8 cellular contexts compared by ENCODE assay signal in genomic region chr7:36986429-36987362, GRCh38.
DNase-seq lines count a peak whose midpoint lies in the region; ATAC-seq and TF ChIP-seq lines count a peak whose summit lies in the region.

No MANE protein-coding gene starts in this region.

- H3K23ac ChIP-seq in trophoblast cell (ENCODE audit: low read length) = no peak overlapping the region

- H3K27ac ChIP-seq in HUES48 (ENCODE audit: low read depth, low read length) (peak overlapping the region; percentile 52), RWPE2 (ENCODE audit: poor library complexity, severe bottlenecking) (no peak overlapping the region), trophoblast cell (ENCODE audit: low read depth, low read length) (no peak overlapping the region), aorta (ENCODE audit: low read depth in 1 of 2, low read length in 2 of 2) (no peak overlapping the region)

- no peak overlapping the region for H2AFZ ChIP-seq in trophoblast cell (ENCODE audit: insufficient read depth, low read length, poor library complexity)

- no peak overlapping the region for H3K14ac ChIP-seq in trophoblast cell (ENCODE audit: low read length)

- WGBS in trophoblast cell (ENCODE audit: extremely low coverage, insufficient coverage, insufficient read length) = no CpG with 5 or more reads among the region's 14 CpGs
- WGBS in aorta, 2 donors = 28 to 29% methylated on average over 14 of the region's 14 CpGs

- H3K4me3 ChIP-seq in HUES48 (ENCODE audit: low read depth, low read length) = peak overlapping the region; percentile 41
- no peak overlapping the region for H3K4me3 ChIP-seq in RWPE2 (ENCODE audit: severe bottlenecking)
- H3K4me3 ChIP-seq in trophoblast cell (ENCODE audit: low read depth, low read length) = no peak overlapping the region
- H3K4me3 ChIP-seq in aorta (ENCODE audit: low read length in 2 of 2) = no peak overlapping the region

- H3K27me3 Mint-ChIP-seq in activated naive CD4-positive, alpha-beta T cell treated with anti-CD3 and anti-CD28 coated beads, Interleukin-2, amount 10 ng/mL, durations not matched to agents 7 days and 5 days = no peaks in the 10 kb centered on the region
- H3K27me3 Mint-ChIP-seq in glutamatergic neuron (ENCODE audit: unreplicated experiment) = no peaks in the 10 kb centered on the region

- H2BK5ac ChIP-seq in trophoblast cell (ENCODE audit: low read depth, low read length, poor library complexity) = no peak overlapping the region

- peaks cover 10% of the 10 kb centered on the region for H3K4me1 ChIP-seq in HUES48 (ENCODE audit: control insufficient read depth, insufficient read depth, low read length)
- no peaks in the 10 kb centered on the region for H3K4me1 ChIP-seq in RWPE2 (ENCODE audit: insufficient read depth, poor library complexity, severe bottlenecking)
- no peaks in the 10 kb centered on the region for H3K4me1 ChIP-seq in trophoblast cell (ENCODE audit: control insufficient read depth in 1 of 2, insufficient read depth in 2 of 2, low read length in 2 of 2)
- H3K4me1 ChIP-seq in aorta (ENCODE audit: control insufficient read depth in 1 of 2, insufficient read depth in 2 of 2, low read length in 2 of 2) = no peaks in the 10 kb centered on the region

- H3K79me1 ChIP-seq in trophoblast cell (ENCODE audit: low read length) = no peaks in the 10 kb centered on the region

- no peak overlapping the region for H4K12ac ChIP-seq in trophoblast cell (ENCODE audit: low read depth, low read length)

- H3K27me3 ChIP-seq in HUES48 (ENCODE audit: control insufficient read depth, insufficient read depth, low read length) = no peaks in the 10 kb centered on the region
- peaks cover 3% of the 10 kb centered on the region for H3K27me3 ChIP-seq in RWPE2 (ENCODE audit: insufficient read depth, poor library complexity, severe bottlenecking)
- H3K27me3 ChIP-seq in trophoblast cell (ENCODE audit: insufficient read depth, low read length) = no peaks in the 10 kb centered on the region
- H3K27me3 ChIP-seq in aorta (ENCODE audit: control insufficient read depth in 1 of 2, insufficient read depth in 2 of 2, low read length in 1 of 2) = peaks cover 0 to 2% of the 10 kb centered on the region in 2 donors

- H2BK120ac ChIP-seq in trophoblast cell (ENCODE audit: insufficient read depth, low read length, poor library complexity) = no peak overlapping the region

- no peak overlapping the region for H2BK12ac ChIP-seq in trophoblast cell (ENCODE audit: low read length)

- intact Hi-C loops in aorta (cut with DNase I) = loop anchor here (1.0 to 10.0 kb wide), 3 partner anchors 48 to 211 kb away; no protein-coding TSS in a partner anchor

- H3K79me2 ChIP-seq in trophoblast cell (ENCODE audit: control insufficient read depth, insufficient read depth, low read length, poor library complexity) = no peaks in the 10 kb centered on the region

- H3K4me2 ChIP-seq in trophoblast cell (ENCODE audit: low read length) = no peak overlapping the region

- H3K9me3 ChIP-seq in HUES48 (ENCODE audit: control insufficient read depth, insufficient read depth, low read length) (no peaks in the 10 kb centered on the region), RWPE2 (ENCODE audit: severe bottlenecking) (no peaks in the 10 kb centered on the region), trophoblast cell (ENCODE audit: insufficient read depth, low read depth, low read length) (no peaks in the 10 kb centered on the region), aorta (ENCODE audit: control insufficient read depth, low read length) (no peaks in the 10 kb centered on the region)

- peaks cover 7% of the 10 kb centered on the region for H3K4me1 Mint-ChIP-seq in activated naive CD4-positive, alpha-beta T cell treated with anti-CD3 and anti-CD28 coated beads, Interleukin-2, amount 10 ng/mL, durations not matched to agents 7 days and 5 days
- H3K4me1 Mint-ChIP-seq in glutamatergic neuron (ENCODE audit: low read depth, unreplicated experiment) = peaks cover 40% of the 10 kb centered on the region

- H3K9me3 Mint-ChIP-seq in activated naive CD4-positive, alpha-beta T cell treated with anti-CD3 and anti-CD28 coated beads, Interleukin-2, amount 10 ng/mL, durations not matched to agents 7 days and 5 days = peaks cover 2% of the 10 kb centered on the region
- peaks cover 2% of the 10 kb centered on the region for H3K9me3 Mint-ChIP-seq in glutamatergic neuron (ENCODE audit: unreplicated experiment)

- H4K91ac ChIP-seq in trophoblast cell (ENCODE audit: low read depth, low read length) = no peak overlapping the region

- H3K9ac ChIP-seq in HUES48 (ENCODE audit: low read depth, low read length) (no peak overlapping the region), trophoblast cell (ENCODE audit: low read length) (no peak overlapping the region)

- no peak overlapping the region for H2AK5ac ChIP-seq in trophoblast cell (ENCODE audit: low read length)

- no peak overlapping the region for H4K8ac ChIP-seq in trophoblast cell (ENCODE audit: low read depth, low read length)

- no peak overlapping the region for H3K4ac ChIP-seq in trophoblast cell (ENCODE audit: low read depth, low read length)

- H3K36me3 ChIP-seq in HUES48 (ENCODE audit: control insufficient read depth, insufficient read depth, low read length) = no peaks in the 10 kb centered on the region
- H3K36me3 ChIP-seq in RWPE2 (ENCODE audit: low read depth) = no peaks in the 10 kb centered on the region
- H3K36me3 ChIP-seq in trophoblast cell (ENCODE audit: control insufficient read depth in 1 of 2, insufficient read depth in 2 of 2, low read length in 2 of 2) = no peaks in the 10 kb centered on the region
- no peaks in the 10 kb centered on the region for H3K36me3 ChIP-seq in aorta (ENCODE audit: control insufficient read depth in 1 of 2, insufficient read depth in 2 of 2, low read length in 1 of 2)

- peaks cover 6% of the 10 kb centered on the region for H3K36me3 Mint-ChIP-seq in activated naive CD4-positive, alpha-beta T cell treated with anti-CD3 and anti-CD28 coated beads, Interleukin-2, amount 10 ng/mL, durations not matched to agents 7 days and 5 days
- H3K36me3 Mint-ChIP-seq in glutamatergic neuron (ENCODE audit: unreplicated experiment) = no peaks in the 10 kb centered on the region

- no peak overlapping the region for H3K18ac ChIP-seq in trophoblast cell (ENCODE audit: low read length)

- peak; percentile 85 for TF ChIP-seq CTCF in GM10266 (IDR thresholded peaks at IDR 0.05; ENCODE audit: control insufficient read depth, insufficient read depth, low read depth, missing control alignments)
- peak; percentile 81 for TF ChIP-seq CTCF in RWPE2 (IDR thresholded peaks at IDR 0.05; ENCODE audit: poor library complexity, severe bottlenecking)
- peak; percentile 87 for TF ChIP-seq CTCF in glutamatergic neuron (IDR thresholded peaks at IDR 0.05; ENCODE audit: partially characterized antibody, unreplicated experiment)

- CTCF ChIA-PET in activated naive CD4-positive, alpha-beta T cell treated with anti-CD3 and anti-CD28 coated beads, Interleukin-2, amount 10 ng/mL, durations not matched to agents 7 days and 5 days (lab: Charles Lee) = interaction anchor here (0.7 to 5.3 kb wide), 13 partner anchors 9 to 546 kb away, joined by 3 to 43 read pairs (median 4); no protein-coding TSS in a partner anchor

- ATAC-seq in RWPE2 (ENCODE audit: low read depth) (0 out of 3 replicates have a peak, but pooled peaks have one; percentile 31), aorta (ENCODE audit: low FRiP score) (peak; percentile 82), HG03135 (IDR thresholded peaks at IDR 0.05; ENCODE audit: unreplicated experiment) (no peak)

- no peak overlapping the region for H3K4me3 Mint-ChIP-seq in activated naive CD4-positive, alpha-beta T cell treated with anti-CD3 and anti-CD28 coated beads, Interleukin-2, amount 10 ng/mL, durations not matched to agents 7 days and 5 days
- peak overlapping the region; percentile 46 for H3K4me3 Mint-ChIP-seq in glutamatergic neuron (ENCODE audit: unreplicated experiment)

- peak; percentile 74 for DNase-seq in GM10266 (ENCODE audit: extremely low spot score)
- no peak for DNase-seq in RWPE2 (ENCODE audit: low spot score)
- peak; percentile 67 for DNase-seq in activated naive CD4-positive, alpha-beta T cell treated with anti-CD3 and anti-CD28 coated beads, Interleukin-2, amount 10 ng/mL, durations not matched to agents 7 days and 5 days
- peak; percentile 84 for DNase-seq in glutamatergic neuron
- peak; percentile 38 to 77 for DNase-seq in trophoblast cell
- peak; percentile 63 to 88 for DNase-seq in aorta

- no peak overlapping the region for H3K27ac Mint-ChIP-seq in activated naive CD4-positive, alpha-beta T cell treated with anti-CD3 and anti-CD28 coated beads, Interleukin-2, amount 10 ng/mL, durations not matched to agents 7 days and 5 days
- H3K27ac Mint-ChIP-seq in glutamatergic neuron (ENCODE audit: unreplicated experiment) = no peak overlapping the region
